ENCODE assay signal across 8 cellular contexts in the genomic region with DNA sequence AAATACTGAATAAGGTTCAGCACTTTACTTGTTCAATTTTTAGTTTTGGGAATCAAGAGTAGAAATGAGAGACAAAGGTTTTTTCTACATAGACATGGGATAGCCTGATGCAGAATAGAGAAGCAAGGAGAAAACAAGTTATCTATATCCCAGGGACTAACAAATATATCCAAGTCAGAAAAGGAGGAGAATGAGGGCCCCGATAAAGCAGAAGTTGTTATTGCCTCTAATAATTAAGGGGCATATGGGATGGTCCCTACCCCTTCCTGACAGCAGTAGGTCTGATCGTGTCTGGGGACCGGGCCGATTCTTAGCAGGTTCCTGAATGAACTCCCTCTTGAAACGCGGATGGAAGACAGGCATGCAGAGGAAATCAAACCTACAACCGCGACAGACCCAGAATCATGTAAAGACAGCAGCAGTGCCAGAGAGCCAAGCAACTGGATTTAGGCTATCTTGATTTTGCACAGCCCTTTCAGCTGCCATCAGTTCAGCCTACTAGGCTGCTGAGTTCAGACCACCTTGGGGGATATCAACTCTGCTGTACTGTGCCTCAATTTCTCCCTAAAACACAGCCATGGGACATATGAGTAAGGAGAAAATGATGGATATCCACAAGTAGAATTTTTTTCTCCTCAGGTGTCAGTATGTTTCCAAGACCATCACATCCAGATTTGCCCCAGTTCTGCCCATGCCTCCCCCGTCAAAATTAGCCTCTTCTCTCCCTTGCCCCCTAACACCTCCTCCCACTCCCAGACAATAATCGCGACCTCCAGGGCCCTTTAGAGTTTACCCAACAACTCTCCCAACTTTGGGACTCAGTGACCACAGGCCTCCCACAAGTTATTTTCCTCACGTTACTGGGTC. TPM values are rescaled to one million over a fixed set of nuclear protein-coding genes. Genes with fewer than 3 reads are reported as not detected.
DNase-seq lines count a peak whose midpoint lies in the region; FAIRE-seq and TF ChIP-seq lines count a peak whose summit lies in the region.

No MANE protein-coding gene starts in this region.

- WGBS in adrenal gland, 4 donors: 12 to 17% (median 14%) methylated on average over 9 to 12 of the region's 12 CpGs

- TF ChIP-seq CTCF in adrenal gland (IDR thresholded peaks at IDR 0.05) (no peak), kidney (IDR thresholded peaks at IDR 0.05; ENCODE audit: borderline replicate concordance, extremely low read depth, insufficient read depth) (no peak), tibial artery (IDR thresholded peaks at IDR 0.05) (no peak)

- H3K9ac ChIP-seq in kidney (ENCODE audit: low read length in 2 of 2): peak overlapping the region; percentile 89 to 97

- peaks cover 0 to 17% of the 10 kb centered on the region in 2 donors for H3K4me1 ChIP-seq in adrenal gland (replicated peaks in 1 of 2)
- peaks cover 0 to 11% of the 10 kb centered on the region in 2 donors for H3K4me1 ChIP-seq in kidney (ENCODE audit: control insufficient read depth in 1 of 2, insufficient read depth in 1 of 2, low read depth in 1 of 2, low read length in 2 of 2)
- H3K4me1 ChIP-seq in tibial artery: peaks cover 0 to 22% (median 15%) of the 10 kb centered on the region in 4 donors

- TF ChIP-seq POLR2A in adrenal gland (IDR thresholded peaks at IDR 0.05): no peak

- no peaks in the 10 kb centered on the region for H3K9me3 ChIP-seq in adrenal gland (replicated peaks in 1 of 3)
- no peaks in the 10 kb centered on the region for H3K9me3 ChIP-seq in kidney (ENCODE audit: control insufficient read depth in 1 of 2, low read length in 2 of 2)
- H3K9me3 ChIP-seq in tibial artery: no peaks in the 10 kb centered on the region

- H3K27ac ChIP-seq in adrenal gland (peak overlapping the region in 4 of 5 donors; percentile 52 to 92 (median 82)), kidney (ENCODE audit: low read depth in 2 of 2, low read length in 2 of 2) (peak overlapping the region; percentile 68 to 94), tibial artery (peak overlapping the region; percentile 93 to 95)

- H3K4me3 ChIP-seq in adrenal gland (peak overlapping the region; percentile 46 to 84 (median 69)), kidney (ENCODE audit: low read length in 2 of 2) (peak overlapping the region; percentile 88 to 91), tibial artery (peak overlapping the region; percentile 86 to 92)

- H3K27me3 ChIP-seq in adrenal gland (no peaks in the 10 kb centered on the region), tibial artery (no peaks in the 10 kb centered on the region)

- peaks cover 20% of the 10 kb centered on the region for H3K36me3 Mint-ChIP-seq in activated T-cell treated with anti-CD3 and anti-CD28 coated beads, Interleukin-2, amount 50 U/mL, for 24 hours (ENCODE audit: low read depth)

- H3K4me1 Mint-ChIP-seq in activated T-cell treated with anti-CD3 and anti-CD28 coated beads, Interleukin-2, amount 50 U/mL, for 24 hours (ENCODE audit: low read depth): peaks cover 42% of the 10 kb centered on the region

- H3K36me3 ChIP-seq in adrenal gland (replicated peaks in 1 of 2) (peaks cover 0 to 34% of the 10 kb centered on the region in 2 donors), kidney (ENCODE audit: control insufficient read depth in 1 of 2, insufficient read depth in 2 of 2, low read length in 2 of 2) (peaks cover 12 to 15% of the 10 kb centered on the region in 2 donors), tibial artery (peaks cover 21 to 32% (median 23%) of the 10 kb centered on the region in 3 donors)

- FAIRE-seq in kidney (lab: Jason Lieb, UNC): no peak

- H3K4me3 Mint-ChIP-seq in activated T-cell treated with anti-CD3 and anti-CD28 coated beads, Interleukin-2, amount 50 U/mL, for 24 hours: no peak overlapping the region

- intact Hi-C loops in adrenal gland (cut with DNase I): no loop called here
- intact Hi-C loops in kidney (cut with DNase I): no loop called here
- intact Hi-C loops in tibial artery (cut with DNase I; ENCODE audit: low total_unique reads): no loop called here

- DNase-seq in activated T-cell treated with anti-CD3 and anti-CD28 coated beads, Interleukin-2, amount 50 U/mL, for 24 hours: peak; percentile 46
- no peak for DNase-seq in activated T-cell treated with anti-CD3 and anti-CD28 coated beads, Interleukin-2, amount 50 U/mL, for 1 hour
- DNase-seq in adrenal gland (no peak), kidney (no peak), tibial artery (peak in 1 of 2 donors; percentile 61), SHP77 (lab: John Stamatoyannopoulos, UW) (no peak), KG1 (lab: John Stamatoyannopoulos, UW) (no peak)
- no peak for DNase-seq in stimulated activated naive CD4-positive, alpha-beta T cell (lab: John Stamatoyannopoulos, UW)

- H3K27ac Mint-ChIP-seq in activated T-cell treated with anti-CD3 and anti-CD28 coated beads, Interleukin-2, amount 50 U/mL, for 24 hours: no peak overlapping the region

- H3K9me3 Mint-ChIP-seq in activated T-cell treated with anti-CD3 and anti-CD28 coated beads, Interleukin-2, amount 50 U/mL, for 24 hours: no peaks in the 10 kb centered on the region

- H3K27me3 Mint-ChIP-seq in activated T-cell treated with anti-CD3 and anti-CD28 coated beads, Interleukin-2, amount 50 U/mL, for 24 hours: no peaks in the 10 kb centered on the region

RNA-seq across cellular contexts. Expression of a gene that starts 0.7 kb away (rescaled TPM):
- total RNA-seq in adrenal gland: 100 to 1,000 TPM in 2 of 8 donors, 10 to 100 TPM in 6; 28.6 to 125 (median 62.8) TPM
- 100 to 1,000 TPM in 1 of 3 donors, 10 to 100 TPM in 2; 20.9 to 134 (median 21.6) TPM for polyA plus RNA-seq in adrenal gland
- 58.7 TPM for total RNA-seq in kidney
- polyA plus RNA-seq in kidney (ENCODE audit: insufficient read depth, low read depth, low replicate concordance): 64.2 TPM

RNA-seq across cellular contexts. Expression of a gene that starts 9.5 kb away (rescaled TPM):
- total RNA-seq in adrenal gland (1,000 to 10,000 TPM in 2 of 8 donors, 100 to 1,000 TPM in 1, 10 to 100 TPM in 5; 70.4 to 1,877 (median 81.8) TPM), kidney (93.6 TPM)
- polyA plus RNA-seq in adrenal gland (10 to 100 TPM; 39.5 to 82.8 (median 43.8) TPM), kidney (ENCODE audit: insufficient read depth, low read depth, low replicate concordance) (44.8 TPM)

RNA-seq across cellular contexts. Expression of a gene that starts 28.4 kb away (rescaled TPM):
- total RNA-seq in adrenal gland: 10 to 100 TPM; 16.8 to 72.2 (median 40.9) TPM
- 10 to 100 TPM; 11.2 to 20.4 (median 20.0) TPM for polyA plus RNA-seq in adrenal gland
- total RNA-seq in kidney: 38.1 TPM
- 35.8 TPM for polyA plus RNA-seq in kidney (ENCODE audit: insufficient read depth, low read depth, low replicate concordance)

RNA-seq across cellular contexts. Expression of a gene that starts 45.4 kb away (rescaled TPM):
- under 1 TPM in 4 of 8 donors, not detected in 4; 0.15 to 0.28 (median 0.23) TPM for total RNA-seq in adrenal gland
- polyA plus RNA-seq in adrenal gland: 1 to 10 TPM in 1 of 3 donors, under 1 TPM in 2; 0.09 to 1.2 (median 0.64) TPM
- total RNA-seq in kidney: 0.63 TPM
- polyA plus RNA-seq in kidney (ENCODE audit: insufficient read depth, low read depth, low replicate concordance): 0.77 TPM

RNA-seq across cellular contexts. Expression of a gene that starts 53.9 kb away (rescaled TPM):
- total RNA-seq in adrenal gland (10 to 100 TPM in 3 of 8 donors, 1 to 10 TPM in 5; 2.0 to 12.6 (median 7.3) TPM), kidney (28.5 TPM)
- polyA plus RNA-seq in adrenal gland (1 to 10 TPM; 1.4 to 3.6 (median 2.3) TPM), kidney (ENCODE audit: insufficient read depth, low read depth, low replicate concordance) (14.6 TPM)
